ENCODE assay signal across 30 cellular contexts in the genomic region with DNA sequence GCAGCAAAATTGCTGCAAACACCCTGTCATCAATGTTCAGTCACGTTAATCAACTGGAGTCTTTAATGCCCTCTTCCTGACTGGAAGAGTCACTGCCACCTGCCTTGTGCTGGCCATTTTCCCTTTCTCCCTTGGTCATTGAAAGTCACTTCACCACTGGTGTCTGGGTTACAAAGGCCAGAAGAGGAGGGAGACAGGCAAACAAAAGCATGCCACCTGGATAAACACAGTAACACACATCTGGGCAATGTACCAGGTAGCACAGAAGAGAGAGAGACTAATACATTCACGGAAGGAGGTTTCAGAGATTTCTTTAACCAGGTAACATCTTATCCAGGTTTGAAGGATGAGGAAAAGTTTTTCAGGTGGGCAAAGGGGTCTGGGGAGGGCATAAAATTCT. TPM values are rescaled to one million over a fixed set of nuclear protein-coding genes. Genes with fewer than 3 reads are reported as not detected.
DNase-seq lines count a peak whose midpoint lies in the region; ATAC-seq, FAIRE-seq and TF ChIP-seq lines count a peak whose summit lies in the region.
"Had no signal": no experiment of that assay in that cellular context is flagged by ENCODE, and none has a peak within 500 bp of the region (broad histone marks: within the 10 kb centered on the region; RNA-seq: fewer than 3 reads in every experiment).

No MANE protein-coding gene starts in this region.

- H3K4me1 ChIP-seq in mucosa of descending colon (ENCODE audit: low read depth) (no peaks in the 10 kb centered on the region), suprapubic skin (no peaks in the 10 kb centered on the region)
- H3K4me1 ChIP-seq: ascending aorta, spleen, vagina had no signal

- H3K36me3 ChIP-seq in mucosa of descending colon (ENCODE audit: low read depth) = no peaks in the 10 kb centered on the region
- H3K36me3 ChIP-seq in suprapubic skin = no peaks in the 10 kb centered on the region
- H3K36me3 ChIP-seq: BLaER1, vagina had no signal

- FAIRE-seq in HTR-8/SVneo (lab: Jason Lieb, UNC) = peak; percentile 95

- TF ChIP-seq EP300 in suprapubic skin (IDR thresholded peaks at IDR 0.05) = no peak

- intact Hi-C loops in mucosa of descending colon (cut with DNase I, micrococcal nuclease) = no loop called here

- no peak for TF ChIP-seq CTCF in mucosa of descending colon (IDR thresholded peaks at IDR 0.05)
- no peak for TF ChIP-seq CTCF in suprapubic skin (IDR thresholded peaks at IDR 0.05)

- H3K9me3 ChIP-seq in mucosa of descending colon = no peaks in the 10 kb centered on the region
- no peaks in the 10 kb centered on the region for H3K9me3 ChIP-seq in suprapubic skin
- H3K9me3 ChIP-seq: ascending aorta, BLaER1, spleen, vagina had no signal

- peak; percentile 40 for ATAC-seq in mucosa of descending colon
- no peak for ATAC-seq in GM19351 (IDR thresholded peaks at IDR 0.05; ENCODE audit: unreplicated experiment)
- ATAC-seq in HG03196 (IDR thresholded peaks at IDR 0.05; ENCODE audit: unreplicated experiment) = no peak
- no peak for ATAC-seq in HG03135 (IDR thresholded peaks at IDR 0.05; ENCODE audit: unreplicated experiment)
- ATAC-seq: activated T-helper 17 cell treated with anti-CD3 and anti-CD28 coated beads, Interleukin-2, amount 50 U/mL, for 72 hours; natural killer cell treated with Interleukin-12 subunit alpha and Interleukin-12 subunit beta and Interleukin-15 and Interleukin-18, amount 100 ng/mL, for 72 hours; stimulated activated memory B cell treated with anti-CD40 and anti-IgM and Interleukin-4, amounts not matched to agents 10 μg/mL and 1 μg/mL and 100 μg/mL, for 72 hours; WTC11 had no signal

- H3K27me3 ChIP-seq in suprapubic skin = no peaks in the 10 kb centered on the region
- H3K27me3 ChIP-seq: ascending aorta, BLaER1, vagina had no signal

- no peak overlapping the region for H3K4me3 ChIP-seq in mucosa of descending colon
- H3K4me3 ChIP-seq in suprapubic skin = no peak overlapping the region
- H3K4me3 ChIP-seq: ascending aorta, BLaER1, spleen, vagina had no signal

- WGBS in suprapubic skin = 85% methylated on average over 2 of the region's 2 CpGs

- no peak for TF ChIP-seq POLR2A in suprapubic skin (IDR thresholded peaks at IDR 0.05)

- no peak overlapping the region for H3K27ac ChIP-seq in suprapubic skin
- H3K27ac ChIP-seq: ascending aorta, BLaER1, spleen, vagina had no signal

- DNase-seq in HTR-8/SVneo (ENCODE audit: insufficient read length, low spot score) = no peak
- DNase-seq in NCI-H2029 treated with DMSO at 0.1 percent for 48 hours (lab: John Stamatoyannopoulos, UW) = peak; percentile 80
- DNase-seq in NCI-H510A treated with DMSO at 0.1 percent for 48 hours (lab: John Stamatoyannopoulos, UW) = peak; percentile 94
- no peak for DNase-seq in mucosa of descending colon
- DNase-seq in suprapubic skin (ENCODE audit: low spot score in 2 of 2) = no peak
- DNase-seq: activated naive CD8-positive, alpha-beta T cell treated with anti-CD3 and anti-CD28 coated beads for 36 hours; Calu3; central memory CD4-positive, alpha-beta T cell; HCEC 1CT; IMR-90; islet precursor cell; NCI-H1694 treated with DMSO at 0.1 percent for 48 hours; NCI-H524 treated with DMSO at 0.1 percent for 48 hours; spleen; stimulated activated CD4-positive, alpha-beta T cell treated with anti-CD3 and anti-CD28 coated beads, Interleukin-4, amount 100 ng/mL, for 1 hour; T1000 had no signal

RNA-seq across cellular contexts. Expression of a gene that starts 32.7 kb away (rescaled TPM):
- not detected for total RNA-seq in mucosa of descending colon
- not detected for total RNA-seq in suprapubic skin
- total RNA-seq: activated naive CD8-positive, alpha-beta T cell treated with anti-CD3 and anti-CD28 coated beads for 36 hours; activated T-helper 17 cell treated with anti-CD3 and anti-CD28 coated beads, Interleukin-2, amount 50 U/mL, for 72 hours; ascending aorta; Calu3; dermis microvascular lymphatic vessel endothelial cell; IMR-90; lower leg skin; natural killer cell treated with Interleukin-12 subunit alpha and Interleukin-12 subunit beta and Interleukin-15 and Interleukin-18, amount 100 ng/mL, for 72 hours; osteoblast; spleen; temporal lobe; vagina; WTC11 had no signal

Comparison
In these comparisons a context has a peak if more than half of its experiments do, and no peak if none do; other contexts are left out.
1. DNase-seq: peak in NCI-H2029 treated with DMSO at 0.1 percent for 48 hours (single experiment) and NCI-H510A treated with DMSO at 0.1 percent for 48 hours (single experiment); none in HTR-8/SVneo (single experiment), mucosa of descending colon (0 of 3) and suprapubic skin (0 of 2).